In the genomic region with DNA sequence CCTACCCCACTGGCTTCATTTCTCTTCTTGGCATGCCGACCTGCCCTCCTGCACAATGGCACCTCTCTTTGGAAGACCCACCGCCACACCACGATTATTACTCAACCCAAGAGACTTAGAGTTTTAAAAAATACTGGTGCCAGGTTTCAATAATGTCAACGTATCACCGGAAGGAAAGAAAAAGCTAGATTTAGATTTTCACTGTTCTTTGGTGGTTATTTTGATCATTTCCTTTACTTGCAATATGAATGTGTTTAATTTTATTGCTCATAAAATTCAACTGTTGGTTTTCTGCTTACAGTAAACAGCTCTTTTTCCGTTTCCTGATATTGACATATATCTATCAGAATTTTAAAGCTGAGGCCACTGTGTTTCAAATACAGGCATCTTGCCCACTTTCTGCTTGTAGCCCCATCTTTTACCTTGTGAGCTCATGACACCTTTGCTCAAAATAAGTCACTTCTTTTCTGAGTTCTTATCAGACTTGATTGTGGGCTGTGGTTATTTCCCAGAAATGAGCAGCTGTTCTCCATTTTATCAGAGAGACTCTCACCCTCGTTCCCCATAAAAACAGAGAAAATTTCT, we compare ENCODE assay signal across 9 cellular contexts.
DNase-seq lines count a peak whose midpoint lies in the region; ATAC-seq and TF ChIP-seq lines count a peak whose summit lies in the region.
"Had no signal": no experiment of that assay in that cellular context is flagged by ENCODE, and none has a peak within 500 bp of the region (broad histone marks: within the 10 kb centered on the region; RNA-seq: fewer than 3 reads in every experiment).

No MANE protein-coding gene starts in this region.

- H3K4me3 ChIP-seq in epithelial cell of esophagus (ENCODE audit: low read length) = no peak overlapping the region
- H3K4me3 ChIP-seq in testis = no peak overlapping the region
- peak overlapping the region in 1 of 12 donors; percentile 27 for H3K4me3 ChIP-seq in heart left ventricle
- H3K4me3 ChIP-seq: MG63 had no signal

- no peak for TF ChIP-seq POLR2A in testis (IDR thresholded peaks at IDR 0.05)
- no peak for TF ChIP-seq POLR2A in heart left ventricle (IDR thresholded peaks at IDR 0.05)

- peaks cover 3% of the 10 kb centered on the region for H3K27me3 Mint-ChIP-seq in HFFc6 (ENCODE audit: insufficient read depth)

- DNase-seq in HFFc6 (no peak), epithelial cell of esophagus (ENCODE audit: low read depth) (peak; percentile 29), AML-193 (lab: John Stamatoyannopoulos, UW) (no peak), testis (no peak), heart left ventricle (no peak)
- DNase-seq in activated CD4-positive, alpha-beta T cell treated with anti-CD3 and anti-CD28 coated beads for 48 hours = peak; percentile 65
- DNase-seq in stimulated activated CD4-positive, alpha-beta T cell treated with anti-CD3 and anti-CD28 coated beads, Interleukin-4, amount 100 ng/mL, for 24 hours = peak; percentile 60
- DNase-seq: cerebellar nuclear complex, MG63 had no signal

- H3K27ac ChIP-seq in testis (no peak overlapping the region), heart left ventricle (peak overlapping the region in 2 of 12 donors; percentile 83 to 90)

- no peak for TF ChIP-seq CTCF in HFFc6 (IDR thresholded peaks at IDR 0.05)
- no peak for TF ChIP-seq CTCF in epithelial cell of esophagus (IDR thresholded peaks at IDR 0.05; ENCODE audit: insufficient read depth, low read depth, low read length, missing control alignments)
- no peak for TF ChIP-seq CTCF in testis (IDR thresholded peaks at IDR 0.05)
- no peak for TF ChIP-seq CTCF in heart left ventricle (IDR thresholded peaks at IDR 0.05)

- no peaks in the 10 kb centered on the region for H3K36me3 ChIP-seq in testis (ENCODE audit: low read depth, missing control alignments)
- H3K36me3 ChIP-seq in heart left ventricle = no peaks in the 10 kb centered on the region
- H3K36me3 ChIP-seq: MG63 had no signal

- WGBS in testis, 2 donors = 58 to 63% methylated on average over 7 of the region's 7 CpGs
- WGBS in heart left ventricle, 4 donors = 68 to 80% (median 73%) methylated on average over 7 of the region's 7 CpGs

- H3K4me3 Mint-ChIP-seq in HFFc6 = peak overlapping the region; percentile 97; the same call in 1 of the 2 replicates

- intact Hi-C loops in testis (cut with DNase I; ENCODE audit: low total_unique reads) = no loop called here
- intact Hi-C loops in heart left ventricle (cut with DNase I) = no loop called here

- no peak for ATAC-seq in heart left ventricle

- peaks cover 10% of the 10 kb centered on the region for H3K36me3 Mint-ChIP-seq in HFFc6 (ENCODE audit: low read depth)

- H3K4me1 Mint-ChIP-seq in HFFc6 (ENCODE audit: low read depth) = peaks cover 65% of the 10 kb centered on the region

- H3K4me1 ChIP-seq in testis = no peaks in the 10 kb centered on the region
- H3K4me1 ChIP-seq in heart left ventricle = peaks cover 0 to 59% (median 35%) of the 10 kb centered on the region in 12 donors

- no peaks in the 10 kb centered on the region for H3K27me3 ChIP-seq in testis
- no peaks in the 10 kb centered on the region for H3K27me3 ChIP-seq in heart left ventricle
- H3K27me3 ChIP-seq: MG63 had no signal

- peak overlapping the region; percentile 98 for H3K27ac Mint-ChIP-seq in HFFc6

- H3K9me3 ChIP-seq in testis (no peaks in the 10 kb centered on the region), heart left ventricle (no peaks in the 10 kb centered on the region)
- H3K9me3 ChIP-seq: MG63 had no signal

- no peaks in the 10 kb centered on the region for H3K9me3 Mint-ChIP-seq in HFFc6

Comparison
In these comparisons a context has a peak if more than half of its experiments do, and no peak if none do; other contexts are left out.
1. DNase-seq: peak in activated CD4-positive, alpha-beta T cell treated with anti-CD3 and anti-CD28 coated beads for 48 hours (single experiment), epithelial cell of esophagus (single experiment) and stimulated activated CD4-positive, alpha-beta T cell treated with anti-CD3 and anti-CD28 coated beads, Interleukin-4, amount 100 ng/mL, for 24 hours (single experiment); none in HFFc6 (single experiment), AML-193 (0 of 2), testis (single experiment) and heart left ventricle (0 of 5).